Comparison of ENCODE assay signal across 8 cellular contexts in genomic region chr11:819129-819931, GRCh38. TPM values are rescaled to one million over a fixed set of nuclear protein-coding genes. Genes with fewer than 3 reads are reported as not detected.
DNase-seq lines count a peak whose midpoint lies in the region; ATAC-seq and TF ChIP-seq lines count a peak whose summit lies in the region.

No MANE protein-coding gene starts in this region.

- ATAC-seq in GM18909 (IDR thresholded peaks at IDR 0.05; ENCODE audit: poor library complexity, unreplicated experiment): peak; percentile 70
- peak; percentile 66 for ATAC-seq in HG03139 (IDR thresholded peaks at IDR 0.05; ENCODE audit: unreplicated experiment)

- TF ChIP-seq CTCF in AG10803 (conservative IDR thresholded peaks at IDR 0.05; ENCODE audit: low read length): no peak
- no peak for TF ChIP-seq CTCF in colonic mucosa (IDR thresholded peaks at IDR 0.05)

- H3K9me3 ChIP-seq in colonic mucosa: no peaks in the 10 kb centered on the region

- peak overlapping the region; percentile 83 to 93 for H3K9ac ChIP-seq in colonic mucosa (ENCODE audit: low read depth in 2 of 2, low read length in 2 of 2)

- peaks cover 2% of the 10 kb centered on the region for H3K36me3 ChIP-seq in colonic mucosa

- H3K4me3 ChIP-seq in AG10803 (ENCODE audit: low read length) (peak overlapping the region; percentile 82), colonic mucosa (peak overlapping the region; percentile 70)

- H3K27ac ChIP-seq in colonic mucosa: peak overlapping the region; percentile 98

- DNase-seq in AG10803 (ENCODE audit: low read depth): peak; percentile 86
- DNase-seq in NCI-H446 (lab: John Stamatoyannopoulos, UW): peak; percentile 71 to 94
- peak; percentile 93 for DNase-seq in activated CD4-positive, alpha-beta T cell treated with anti-CD3 and anti-CD28 coated beads for 48 hours
- DNase-seq in colonic mucosa: peak; percentile 94
- peak; percentile 97 for DNase-seq in left kidney (ENCODE audit: low read depth, low spot score)
- DNase-seq in stimulated activated CD4-positive, alpha-beta T cell treated with anti-CD3 and anti-CD28 coated beads, Interleukin-2, amount 100 ng/mL, for 24 hours: peak; percentile 89 to 94

- intact Hi-C loops in colonic mucosa (cut with DNase I): no loop called here

- no peaks in the 10 kb centered on the region for H3K27me3 ChIP-seq in colonic mucosa

- peaks cover 30% of the 10 kb centered on the region for H3K4me1 ChIP-seq in colonic mucosa

RNA-seq across cellular contexts. Expression of gene PNPLA2, which starts 0.6 kb away (rescaled TPM):
- 100 to 1,000 TPM; 139 to 155 TPM for total RNA-seq in colonic mucosa

RNA-seq across cellular contexts. Expression of gene CRACR2B, which starts 8.4 kb away (rescaled TPM):
- 100 to 1,000 TPM in 1 of 2 donors, 10 to 100 TPM in 1; 97.3 to 108 TPM for total RNA-seq in colonic mucosa

RNA-seq across cellular contexts. Expression of gene RPLP2, which starts 9.6 kb away (rescaled TPM):
- 1,000 to 10,000 TPM; 2,068 to 2,303 TPM for total RNA-seq in colonic mucosa

RNA-seq across cellular contexts. Expression of gene CD151, which starts 13.4 kb away (rescaled TPM):
- total RNA-seq in colonic mucosa: 100 to 1,000 TPM; 371 to 396 TPM

RNA-seq across cellular contexts. Expression of gene PIDD1, which starts 14.3 kb away (rescaled TPM):
- total RNA-seq in colonic mucosa: 10 to 100 TPM; 17.7 to 47.5 TPM

Comparison
In these comparisons a context has a peak if more than half of its experiments do, and no peak if none do; other contexts are left out.
1. Peak in every context shown above with its lines: DNase-seq, ATAC-seq, H3K4me3 ChIP-seq and H3K27ac ChIP-seq.